Comparison of ENCODE assay signal across 8 cellular contexts in the genomic region with DNA sequence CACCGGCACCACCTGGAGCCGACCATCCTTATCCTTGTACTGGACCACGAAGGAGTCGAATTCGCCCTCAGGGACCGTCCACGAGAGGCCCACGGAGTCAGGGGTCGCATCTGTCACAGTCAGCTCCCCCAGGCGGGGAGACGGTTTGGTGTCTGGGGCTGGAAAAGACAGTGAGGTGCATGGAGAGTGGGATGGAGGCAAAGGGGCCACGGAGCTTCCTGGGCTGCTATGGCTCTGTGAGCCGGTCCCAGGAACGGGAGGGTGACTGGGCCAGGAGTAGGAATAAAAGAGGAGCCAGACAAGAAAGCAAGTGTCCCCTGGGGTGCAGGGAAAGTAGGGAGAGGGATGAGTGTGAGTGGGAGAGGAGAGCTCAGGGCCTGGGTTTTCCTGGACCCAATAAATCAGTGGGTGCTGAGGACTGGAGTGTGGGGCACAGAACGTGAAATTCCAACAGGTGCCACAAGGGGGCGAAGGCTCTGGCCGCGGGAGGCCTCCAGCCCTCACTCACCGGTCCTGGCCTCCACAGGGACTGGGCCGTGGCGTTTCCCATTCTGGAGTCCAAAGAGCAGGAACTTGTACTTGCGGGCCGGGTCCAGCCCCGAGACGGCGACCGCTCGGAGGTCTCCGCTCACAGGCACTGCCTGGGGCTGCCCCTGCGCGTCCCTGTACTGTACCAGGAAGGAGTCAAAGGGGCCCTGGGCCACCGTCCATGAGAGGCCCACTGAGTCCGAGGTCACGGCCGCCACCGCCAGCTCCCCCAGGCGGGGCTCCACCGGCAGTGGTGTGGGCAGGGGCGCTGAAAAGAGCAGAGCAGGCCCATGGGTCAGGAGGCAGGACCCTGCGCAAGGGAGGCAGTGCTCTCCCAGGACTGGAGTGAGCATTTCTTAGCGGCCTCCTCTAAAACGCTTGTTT. TPM values are rescaled to one million over a fixed set of nuclear protein-coding genes. Genes with fewer than 3 reads are reported as not detected.
DNase-seq lines count a peak whose midpoint lies in the region; ATAC-seq lines count a peak whose summit lies in the region.

No MANE protein-coding gene starts in this region.

- no peaks in the 10 kb centered on the region for H3K36me3 ChIP-seq in MG63

- DNase-seq in GDM1 (lab: John Stamatoyannopoulos, UW) (peak; percentile 5), MG63 (peak; percentile 49), cerebellar cortex (ENCODE audit: low spot score) (peak; percentile 54), left kidney (ENCODE audit: low read depth, low spot score) (peak; percentile 79)
- peak; percentile 85 for DNase-seq in activated CD4-positive, CD25-positive, alpha-beta regulatory T cell treated with anti-CD3 and anti-CD28 coated beads, Interleukin-2, amount 50 U/mL, for 72 hours
- peak; percentile 40 to 68 for DNase-seq in stimulated activated CD4-positive, alpha-beta T cell treated with anti-CD3 and anti-CD28 coated beads, Interleukin-4, amount 100 ng/mL, for 4 hours

- no peak overlapping the region for H3K4me3 ChIP-seq in MG63

- ATAC-seq in GM18870 (IDR thresholded peaks at IDR 0.05; ENCODE audit: unreplicated experiment) (no peak), GM18498 (IDR thresholded peaks at IDR 0.05; ENCODE audit: unreplicated experiment) (no peak)

- no peaks in the 10 kb centered on the region for H3K9me3 ChIP-seq in MG63

- H3K27me3 ChIP-seq in MG63: no peaks in the 10 kb centered on the region

RNA-seq across cellular contexts. Expression of gene CYP21A2, which starts 9.9 kb away (rescaled TPM):
- total RNA-seq in MG63 (2014; rRNA removed; shearing (Covaris generic); ENCODE audit: low replicate concordance): not detected in 2 replicates

RNA-seq across cellular contexts. Expression of gene C4B, which starts 33.5 kb away (rescaled TPM):
- total RNA-seq in MG63 (2014; rRNA removed; shearing (Covaris generic); ENCODE audit: low replicate concordance): 0.26 and 0.81 TPM in 2 replicates

Comparison
In these comparisons a context has a peak if more than half of its experiments do, and no peak if none do; other contexts are left out.
1. DNase-seq: peak in every context shown above with its lines; median percentile 85 in activated CD4-positive, CD25-positive, alpha-beta regulatory T cell treated with anti-CD3 and anti-CD28 coated beads, Interleukin-2, amount 50 U/mL, for 72 hours; 79 in left kidney; 54 in cerebellar cortex; 54 in stimulated activated CD4-positive, alpha-beta T cell treated with anti-CD3 and anti-CD28 coated beads, Interleukin-4, amount 100 ng/mL, for 4 hours; 49 in MG63; 5 in GDM1.